Comparison of ENCODE assay signal across 8 cellular contexts in the genomic region with DNA sequence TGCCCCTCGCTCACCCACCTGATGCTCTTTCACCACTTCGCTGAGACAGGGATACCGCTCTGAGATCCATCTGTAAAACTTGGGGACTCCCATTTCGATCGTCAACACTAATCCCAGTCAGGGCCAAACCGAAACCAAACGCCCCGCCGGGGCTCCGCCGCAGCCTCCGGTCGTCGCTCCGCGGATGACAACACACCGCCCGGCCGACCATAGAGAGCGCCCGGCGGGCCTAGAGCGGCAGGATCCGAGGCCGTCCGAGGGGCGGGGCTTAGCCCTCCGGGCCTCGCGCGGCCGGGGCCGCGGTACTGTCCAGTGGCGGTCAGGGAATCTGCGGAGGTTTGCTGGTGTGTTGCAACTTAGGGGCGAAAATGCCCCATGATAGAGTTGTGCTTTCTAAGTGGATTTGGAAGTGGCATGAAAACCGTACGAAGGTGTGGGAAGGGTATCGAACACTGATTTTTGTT. TPM values are rescaled to one million over a fixed set of nuclear protein-coding genes. Genes with fewer than 3 reads are reported as not detected.
DNase-seq lines count a peak whose midpoint lies in the region; ATAC-seq and TF ChIP-seq lines count a peak whose summit lies in the region.

TSS of gene XRN1 (minus strand) at position 186 of the 464 bp plus-strand sequence. CDS start at position 93, 93 bp downstream.

- peaks cover 36% of the 10 kb centered on the region for H3K4me1 ChIP-seq in Loucy (ENCODE audit: insufficient read depth, low read length, poor library complexity, severe bottlenecking)
- peaks cover 15% of the 10 kb centered on the region for H3K4me1 ChIP-seq in RWPE2 (ENCODE audit: insufficient read depth, poor library complexity, severe bottlenecking)

- H3K9me3 Mint-ChIP-seq in activated T-helper 2 cell treated with anti-CD3 and anti-CD28 coated beads, Interferon-gamma antibody, Interleukin-2, Interleukin-4, amounts not matched to agents 10 μg/mL and 5 μg/mL and 100 μg/mL, durations not matched to agents 14 hours and 24 hours and 36 hours = no peaks in the 10 kb centered on the region
- H3K9me3 Mint-ChIP-seq in naive thymus-derived CD8-positive, alpha-beta T cell = no peaks in the 10 kb centered on the region
- H3K9me3 Mint-ChIP-seq in stimulated activated naive B cell treated with anti-CD40 and anti-IgM and Interleukin-4, amounts not matched to agents 10 μg/mL and 1 μg/mL and 100 μg/mL, for 72 hours = no peaks in the 10 kb centered on the region

- no peaks in the 10 kb centered on the region for H3K27me3 Mint-ChIP-seq in activated T-helper 2 cell treated with anti-CD3 and anti-CD28 coated beads, Interferon-gamma antibody, Interleukin-2, Interleukin-4, amounts not matched to agents 10 μg/mL and 5 μg/mL and 100 μg/mL, durations not matched to agents 14 hours and 24 hours and 36 hours (ENCODE audit: low read depth)
- H3K27me3 Mint-ChIP-seq in naive thymus-derived CD8-positive, alpha-beta T cell = no peaks in the 10 kb centered on the region
- H3K27me3 Mint-ChIP-seq in stimulated activated naive B cell treated with anti-CD40 and anti-IgM and Interleukin-4, amounts not matched to agents 10 μg/mL and 1 μg/mL and 100 μg/mL, for 72 hours = no peaks in the 10 kb centered on the region

- peak within 1 kb of the TSS; percentile 96 for H3K27ac Mint-ChIP-seq in activated T-helper 2 cell treated with anti-CD3 and anti-CD28 coated beads, Interferon-gamma antibody, Interleukin-2, Interleukin-4, amounts not matched to agents 10 μg/mL and 5 μg/mL and 100 μg/mL, durations not matched to agents 14 hours and 24 hours and 36 hours
- peak within 1 kb of the TSS; percentile 99 to 100 (median 99) for H3K27ac Mint-ChIP-seq in naive thymus-derived CD8-positive, alpha-beta T cell
- H3K27ac Mint-ChIP-seq in stimulated activated naive B cell treated with anti-CD40 and anti-IgM and Interleukin-4, amounts not matched to agents 10 μg/mL and 1 μg/mL and 100 μg/mL, for 72 hours = peak within 1 kb of the TSS; percentile 99

- peaks cover 41% of the 10 kb centered on the region for H3K36me3 Mint-ChIP-seq in activated T-helper 2 cell treated with anti-CD3 and anti-CD28 coated beads, Interferon-gamma antibody, Interleukin-2, Interleukin-4, amounts not matched to agents 10 μg/mL and 5 μg/mL and 100 μg/mL, durations not matched to agents 14 hours and 24 hours and 36 hours (ENCODE audit: low read depth)
- H3K36me3 Mint-ChIP-seq in naive thymus-derived CD8-positive, alpha-beta T cell = peaks cover 0 to 19% (median 5%) of the 10 kb centered on the region in 3 donors
- peaks cover 12 to 32% of the 10 kb centered on the region in 2 donors for H3K36me3 Mint-ChIP-seq in stimulated activated naive B cell treated with anti-CD40 and anti-IgM and Interleukin-4, amounts not matched to agents 10 μg/mL and 1 μg/mL and 100 μg/mL, for 72 hours

- H3F3A ChIP-seq in Loucy (ENCODE audit: low read depth) = no peaks in the 10 kb centered on the region

- peaks cover 35% of the 10 kb centered on the region for H4K20me1 ChIP-seq in Loucy (ENCODE audit: insufficient read depth, low read length, poor library complexity, severe bottlenecking)

- peak within 1 kb of the TSS; percentile 95 for H3K9ac ChIP-seq in Loucy (ENCODE audit: low read depth, low read length, poor library complexity, severe bottlenecking)

- H3K27me3 ChIP-seq in Loucy (ENCODE audit: insufficient read depth, low read length, poor library complexity, severe bottlenecking) (no peaks in the 10 kb centered on the region), RWPE2 (ENCODE audit: insufficient read depth, poor library complexity, severe bottlenecking) (no peaks in the 10 kb centered on the region)

- H3K4me2 ChIP-seq in Loucy (ENCODE audit: low read depth, low read length, poor library complexity, severe bottlenecking) = peak within 1 kb of the TSS; percentile 99

- DNase-seq in EL (peak; percentile 95), H4 (ENCODE audit: low spot score) (peak; percentile 88), RWPE2 (ENCODE audit: low spot score) (peak; percentile 92), fibroblast of mammary gland (ENCODE audit: low read depth) (peak; percentile 94)
- DNase-seq in activated T-helper 2 cell treated with anti-CD3 and anti-CD28 coated beads, Interferon-gamma antibody, Interleukin-2, Interleukin-4, amounts not matched to agents 10 μg/mL and 5 μg/mL and 100 μg/mL, durations not matched to agents 14 hours and 24 hours and 36 hours (ENCODE audit: low spot score) = peak; percentile 93
- DNase-seq in naive thymus-derived CD8-positive, alpha-beta T cell = peak; percentile 87 to 99 (median 94)
- peak; percentile 95 for DNase-seq in stimulated activated naive B cell treated with anti-CD40 and anti-IgM and Interleukin-4, amounts not matched to agents 10 μg/mL and 1 μg/mL and 100 μg/mL, for 72 hours

- H3K36me3 ChIP-seq in Loucy (ENCODE audit: insufficient read depth, low read length) (peaks cover 10% of the 10 kb centered on the region; the same call in 1 of the 2 replicates), RWPE2 (ENCODE audit: low read depth) (peaks cover 19% of the 10 kb centered on the region)

- H3K27ac ChIP-seq in RWPE2 (ENCODE audit: poor library complexity, severe bottlenecking) = peak within 1 kb of the TSS; percentile 51

- POLR2A ChIA-PET in naive thymus-derived CD8-positive, alpha-beta T cell (lab: Charles Lee) = interaction anchor here (0.6 to 0.9 kb wide), 2 partner anchors 554 to 710 kb away, joined by 3 read pairs; partner anchors contain the start of genes RNF7 and U2SURP

- H3K4me3 ChIP-seq in Loucy (ENCODE audit: low read length, poor library complexity, severe bottlenecking) = peak within 1 kb of the TSS; percentile 93
- H3K4me3 ChIP-seq in RWPE2 (ENCODE audit: severe bottlenecking) = peak within 1 kb of the TSS; percentile 66
- H3K4me3 ChIP-seq in fibroblast of mammary gland (ENCODE audit: control insufficient read depth, low read depth, low read length) = peak within 1 kb of the TSS; percentile 100

- H3K9me3 ChIP-seq in Loucy (ENCODE audit: insufficient read depth, low read depth, low read length) = no peaks in the 10 kb centered on the region
- H3K9me3 ChIP-seq in RWPE2 (ENCODE audit: severe bottlenecking) = no peaks in the 10 kb centered on the region

- peak; percentile 98 for ATAC-seq in RWPE2 (ENCODE audit: low read depth)
- ATAC-seq in naive thymus-derived CD8-positive, alpha-beta T cell = peak; percentile 93 to 96
- peak; percentile 98 to 99 for ATAC-seq in stimulated activated naive B cell treated with anti-CD40 and anti-IgM and Interleukin-4, amounts not matched to agents 10 μg/mL and 1 μg/mL and 100 μg/mL, for 72 hours (replicated peaks)

- intact Hi-C loops in activated T-helper 2 cell treated with anti-CD3 and anti-CD28 coated beads, Interferon-gamma antibody, Interleukin-2, Interleukin-4, amounts not matched to agents 10 μg/mL and 5 μg/mL and 100 μg/mL, durations not matched to agents 14 hours and 24 hours and 36 hours (cut with micrococcal nuclease) = loop anchor here (1.0 to 10.0 kb wide), 8 partner anchors 53 to 1524 kb away; partner anchors contain the start of genes DIPK2A, RNF7, TFDP2 and TRPC1

- peak within 1 kb of the TSS; percentile 93 for H2AFZ ChIP-seq in Loucy (ENCODE audit: low read length)

- H3K79me2 ChIP-seq in Loucy (ENCODE audit: insufficient read depth, low read length) = peaks cover 48% of the 10 kb centered on the region

- H3K4me1 Mint-ChIP-seq in activated T-helper 2 cell treated with anti-CD3 and anti-CD28 coated beads, Interferon-gamma antibody, Interleukin-2, Interleukin-4, amounts not matched to agents 10 μg/mL and 5 μg/mL and 100 μg/mL, durations not matched to agents 14 hours and 24 hours and 36 hours (ENCODE audit: low read depth) = peaks cover 21% of the 10 kb centered on the region
- H3K4me1 Mint-ChIP-seq in naive thymus-derived CD8-positive, alpha-beta T cell = peaks cover 28 to 57% (median 44%) of the 10 kb centered on the region in 4 donors
- peaks cover 24 to 46% of the 10 kb centered on the region in 2 donors for H3K4me1 Mint-ChIP-seq in stimulated activated naive B cell treated with anti-CD40 and anti-IgM and Interleukin-4, amounts not matched to agents 10 μg/mL and 1 μg/mL and 100 μg/mL, for 72 hours

- H3K4me3 Mint-ChIP-seq in activated T-helper 2 cell treated with anti-CD3 and anti-CD28 coated beads, Interferon-gamma antibody, Interleukin-2, Interleukin-4, amounts not matched to agents 10 μg/mL and 5 μg/mL and 100 μg/mL, durations not matched to agents 14 hours and 24 hours and 36 hours (ENCODE audit: low read depth) = peak within 1 kb of the TSS; percentile 91
- H3K4me3 Mint-ChIP-seq in naive thymus-derived CD8-positive, alpha-beta T cell = peak within 1 kb of the TSS; percentile 89 to 100 (median 98)
- peak within 1 kb of the TSS; percentile 95 to 96 for H3K4me3 Mint-ChIP-seq in stimulated activated naive B cell treated with anti-CD40 and anti-IgM and Interleukin-4, amounts not matched to agents 10 μg/mL and 1 μg/mL and 100 μg/mL, for 72 hours

- TF ChIP-seq CTCF in Loucy (conservative IDR thresholded peaks at IDR 0.05; ENCODE audit: low read length) (no peak), RWPE2 (IDR thresholded peaks at IDR 0.05; ENCODE audit: poor library complexity, severe bottlenecking) (no peak), fibroblast of mammary gland (conservative IDR thresholded peaks at IDR 0.05; ENCODE audit: control insufficient read depth, insufficient read depth, low read depth, low read length) (no peak)

- H3K9me2 ChIP-seq in Loucy (replicated peaks; ENCODE audit: low read depth, low read length) = no peaks in the 10 kb centered on the region

RNA-seq across cellular contexts. Expression of gene XRN1, which starts in this region (rescaled TPM):
- total RNA-seq in H4 (2014; rRNA removed; shearing (Covaris generic)) = 10.6 and 34.8 TPM in 2 replicates
- total RNA-seq in activated T-helper 2 cell treated with anti-CD3 and anti-CD28 coated beads, Interferon-gamma antibody, Interleukin-2, Interleukin-4, amounts not matched to agents 10 μg/mL and 5 μg/mL and 100 μg/mL, durations not matched to agents 14 hours and 24 hours and 36 hours = 51.4 and 55.4 TPM in 2 replicates
- total RNA-seq in naive thymus-derived CD8-positive, alpha-beta T cell = 100 to 1,000 TPM in 1 of 2 experiments, 10 to 100 TPM in 1; 89.7 to 117 TPM
- polyA plus RNA-seq in naive thymus-derived CD8-positive, alpha-beta T cell = 10 to 100 TPM; 55.7 to 66.0 (median 57.4) TPM

Comparison
In these comparisons a context has a peak if more than half of its experiments do, and no peak if none do; other contexts are left out.
1. Peak in every context shown above with its lines: DNase-seq, ATAC-seq, H3K4me3 ChIP-seq and H3K27ac ChIP-seq.